In the genomic region with DNA sequence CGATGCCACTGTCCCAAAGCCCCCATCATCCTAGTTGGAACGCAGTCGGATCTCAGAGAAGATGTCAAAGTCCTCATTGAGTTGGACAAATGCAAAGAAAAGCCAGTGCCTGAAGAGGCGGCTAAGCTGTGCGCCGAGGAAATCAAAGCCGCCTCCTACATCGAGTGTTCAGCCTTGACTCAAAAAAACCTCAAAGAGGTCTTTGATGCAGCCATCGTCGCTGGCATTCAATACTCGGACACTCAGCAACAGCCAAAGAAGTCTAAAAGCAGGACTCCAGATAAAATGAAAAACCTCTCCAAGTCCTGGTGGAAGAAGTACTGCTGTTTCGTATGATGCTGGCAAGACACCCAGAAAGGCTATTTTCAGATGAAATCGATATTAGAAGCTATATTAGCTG, we compare ENCODE assay signal across 20 cellular contexts.
"Had no signal": no experiment of that assay in that cellular context is flagged by ENCODE, and none has a peak within 500 bp of the region (broad histone marks: within the 10 kb centered on the region; RNA-seq: fewer than 3 reads in every experiment).

No MANE protein-coding gene starts in this region.

- H3K9me3 Mint-ChIP-seq: natural killer cell; neural crest cell; stimulated activated memory B cell treated with anti-CD40 and anti-IgM and Interleukin-4, amounts not matched to agents 10 μg/mL and 1 μg/mL and 100 μg/mL, for 72 hours; stimulated activated naive CD8-positive, alpha-beta T cell treated with anti-CD3 and anti-CD28 coated beads, Interleukin-15, Interleukin-2, amounts not matched to agents 100 ng/mL and 50 ng/mL, for 24 hours had no signal

- H3K4me1 Mint-ChIP-seq: stimulated activated memory B cell treated with anti-CD40 and anti-IgM and Interleukin-4, amounts not matched to agents 10 μg/mL and 1 μg/mL and 100 μg/mL, for 72 hours had no signal

- DNase-seq: effector CD8-positive, alpha-beta T cell; glutamatergic neuron; islet precursor cell; mammary epithelial cell; natural killer cell; occipital lobe; pancreas; psoas muscle; retina; spleen; stimulated activated CD4-positive, alpha-beta T cell treated with anti-CD3 and anti-CD28 coated beads, Interleukin-15, amount 100 ng/mL, for 24 hours; stimulated activated CD4-positive, alpha-beta T cell treated with anti-CD3 and anti-CD28 coated beads, Interleukin-1b, Interleukin-23, amount 100 ng/mL, for 48 hours; stimulated activated CD4-positive, alpha-beta T cell treated with anti-CD3 and anti-CD28 coated beads, Interleukin-4, amount 100 ng/mL, for 24 hours; transverse colon had no signal

- H3K27me3 Mint-ChIP-seq: stimulated activated naive CD8-positive, alpha-beta T cell treated with anti-CD3 and anti-CD28 coated beads, Interleukin-15, Interleukin-2, amounts not matched to agents 100 ng/mL and 50 ng/mL, for 24 hours had no signal

- ATAC-seq: esophagus mucosa; left lobe of liver; natural killer cell; pancreas; psoas muscle; sciatic nerve; stimulated activated memory B cell treated with anti-CD40 and anti-IgM and Interleukin-4, amounts not matched to agents 10 μg/mL and 1 μg/mL and 100 μg/mL, for 72 hours had no signal

- H3K27ac Mint-ChIP-seq: natural killer cell; stimulated activated memory B cell treated with anti-CD40 and anti-IgM and Interleukin-4, amounts not matched to agents 10 μg/mL and 1 μg/mL and 100 μg/mL, for 72 hours; stimulated activated naive CD8-positive, alpha-beta T cell treated with anti-CD3 and anti-CD28 coated beads, Interleukin-15, Interleukin-2, amounts not matched to agents 100 ng/mL and 50 ng/mL, for 24 hours had no signal

- H3K4me3 Mint-ChIP-seq: natural killer cell; neural crest cell; stimulated activated memory B cell treated with anti-CD40 and anti-IgM and Interleukin-4, amounts not matched to agents 10 μg/mL and 1 μg/mL and 100 μg/mL, for 72 hours; stimulated activated naive CD8-positive, alpha-beta T cell treated with anti-CD3 and anti-CD28 coated beads, Interleukin-15, Interleukin-2, amounts not matched to agents 100 ng/mL and 50 ng/mL, for 24 hours had no signal

- H3K36me3 Mint-ChIP-seq: natural killer cell; stimulated activated memory B cell treated with anti-CD40 and anti-IgM and Interleukin-4, amounts not matched to agents 10 μg/mL and 1 μg/mL and 100 μg/mL, for 72 hours had no signal
